ENCODE assay signal across 1 cellular context in the genomic region with DNA sequence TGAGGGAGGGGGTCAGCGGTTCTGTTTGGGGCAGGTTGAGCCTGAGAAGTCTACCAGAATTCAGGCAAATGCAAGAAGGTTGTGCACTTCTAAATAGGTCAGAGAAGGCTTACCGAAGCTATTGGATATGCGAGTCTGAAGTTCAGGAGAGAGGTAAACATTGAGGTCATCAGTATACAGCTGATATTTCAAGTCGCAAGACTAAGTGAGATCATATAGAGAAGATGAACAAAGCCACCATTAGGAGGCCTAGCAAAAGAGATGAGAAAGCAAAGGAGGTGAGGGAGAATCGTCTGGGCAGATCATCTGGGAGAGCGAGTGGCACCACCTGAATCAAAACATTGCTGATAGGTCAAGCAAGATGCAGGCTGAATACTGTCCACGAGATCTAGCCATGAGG.
TF ChIP-seq lines count a peak whose summit lies in the region.

No MANE protein-coding gene starts in this region.

TF ChIP-seq in HepG2, 621 proteins besides CTCF, POLR2A, EP300 and RAD21 (continued from another document and continues in another):
- TF ChIP-seq ZNF572 (CRISPR knock-in tag; IDR thresholded peaks at IDR 0.05) (no peak), ZBTB8A (CRISPR knock-in tag; IDR thresholded peaks at IDR 0.05; ENCODE audit: borderline replicate concordance, low read depth) (no peak), NR2F6 (IDR thresholded peaks at IDR 0.05) (peak; percentile 37; the same call in 1 of the 2 replicates), NR2F6 (CRISPR knock-in tag; IDR thresholded peaks at IDR 0.05) (no peak), SMC3 (IDR thresholded peaks at IDR 0.05; ENCODE audit: low read length) (no peak), RARA (CRISPR knock-in tag; IDR thresholded peaks at IDR 0.05) (peak; percentile 31; the same call in 1 of the 2 replicates), HDAC1 (CRISPR knock-in tag; IDR thresholded peaks at IDR 0.05) (0 out of 2 replicates have a peak, but pooled peaks have one; percentile 5), ISL2 (CRISPR knock-in tag; IDR thresholded peaks at IDR 0.05) (no peak), WIZ (CRISPR knock-in tag; IDR thresholded peaks at IDR 0.05) (no peak), MXD4 (CRISPR knock-in tag; IDR thresholded peaks at IDR 0.05) (no peak), KMT2B (CRISPR knock-in tag; IDR thresholded peaks at IDR 0.05) (no peak), CEBPG (CRISPR knock-in tag; IDR thresholded peaks at IDR 0.05) (0 out of 2 replicates have a peak, but pooled peaks have one; percentile 9), ZNF577 (CRISPR knock-in tag; IDR thresholded peaks at IDR 0.05; ENCODE audit: borderline replicate concordance, low read depth) (no peak), FOXK1 (CRISPR knock-in tag; IDR thresholded peaks at IDR 0.05; ENCODE audit: borderline replicate concordance, low read depth) (no peak), CAMTA2 (CRISPR knock-in tag; IDR thresholded peaks at IDR 0.05; ENCODE audit: borderline replicate concordance) (no peak), ZNF20 (CRISPR knock-in tag; IDR thresholded peaks at IDR 0.05) (no peak), SAP130 (CRISPR knock-in tag; IDR thresholded peaks at IDR 0.05; ENCODE audit: low read depth) (peak; percentile 26; the same call in 1 of the 2 replicates), CREB1 (IDR thresholded peaks at IDR 0.05) (0 out of 2 replicates have a peak, but pooled peaks have one; percentile 11), CREB1 (CRISPR knock-in tag; IDR thresholded peaks at IDR 0.05) (peak; percentile 37; the same call in 1 of the 2 replicates), FOXP1 (IDR thresholded peaks at IDR 0.05) (no peak), FOXP1 (CRISPR knock-in tag; IDR thresholded peaks at IDR 0.05) (peak; percentile 44; the same call in 1 of the 2 replicates), HMG20A (CRISPR knock-in tag; IDR thresholded peaks at IDR 0.05; ENCODE audit: borderline replicate concordance) (0 out of 2 replicates have a peak, but pooled peaks have one; percentile 10), FOXA3 (CRISPR knock-in tag; IDR thresholded peaks at IDR 0.05) (peak; percentile 73), ZNF121 (CRISPR knock-in tag; IDR thresholded peaks at IDR 0.05) (no peak), HOXA3 (CRISPR knock-in tag; IDR thresholded peaks at IDR 0.05) (peak; percentile 65), ZNF230 (CRISPR knock-in tag; IDR thresholded peaks at IDR 0.05) (no peak), XBP1 (CRISPR knock-in tag; IDR thresholded peaks at IDR 0.05) (no peak), ZNF547 (CRISPR knock-in tag; IDR thresholded peaks at IDR 0.05) (no peak), YEATS2 (CRISPR knock-in tag; IDR thresholded peaks at IDR 0.05; ENCODE audit: borderline replicate concordance) (no peak), SOX13 (IDR thresholded peaks at IDR 0.05) (no peak), SOX13 (CRISPR knock-in tag; conservative IDR thresholded peaks at IDR 0.05 in 1 of 2, IDR thresholded peaks at IDR 0.05 in 1 of 2) (peak in 1 of 2 experiments; percentile 24; a peak in 1 of 4 replicates)
- TF ChIP-seq, protein P1, sequence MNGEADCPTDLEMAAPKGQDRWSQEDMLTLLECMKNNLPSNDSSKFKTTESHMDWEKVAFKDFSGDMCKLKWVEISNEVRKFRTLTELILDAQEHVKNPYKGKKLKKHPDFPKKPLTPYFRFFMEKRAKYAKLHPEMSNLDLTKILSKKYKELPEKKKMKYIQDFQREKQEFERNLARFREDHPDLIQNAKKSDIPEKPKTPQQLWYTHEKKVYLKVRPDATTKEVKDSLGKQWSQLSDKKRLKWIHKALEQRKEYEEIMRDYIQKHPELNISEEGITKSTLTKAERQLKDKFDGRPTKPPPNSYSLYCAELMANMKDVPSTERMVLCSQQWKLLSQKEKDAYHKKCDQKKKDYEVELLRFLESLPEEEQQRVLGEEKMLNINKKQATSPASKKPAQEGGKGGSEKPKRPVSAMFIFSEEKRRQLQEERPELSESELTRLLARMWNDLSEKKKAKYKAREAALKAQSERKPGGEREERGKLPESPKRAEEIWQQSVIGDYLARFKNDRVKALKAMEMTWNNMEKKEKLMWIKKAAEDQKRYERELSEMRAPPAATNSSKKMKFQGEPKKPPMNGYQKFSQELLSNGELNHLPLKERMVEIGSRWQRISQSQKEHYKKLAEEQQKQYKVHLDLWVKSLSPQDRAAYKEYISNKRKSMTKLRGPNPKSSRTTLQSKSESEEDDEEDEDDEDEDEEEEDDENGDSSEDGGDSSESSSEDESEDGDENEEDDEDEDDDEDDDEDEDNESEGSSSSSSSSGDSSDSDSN (CRISPR knock-in tag; IDR thresholded peaks at IDR 0.05), result no peak
- TF ChIP-seq, protein P2, sequence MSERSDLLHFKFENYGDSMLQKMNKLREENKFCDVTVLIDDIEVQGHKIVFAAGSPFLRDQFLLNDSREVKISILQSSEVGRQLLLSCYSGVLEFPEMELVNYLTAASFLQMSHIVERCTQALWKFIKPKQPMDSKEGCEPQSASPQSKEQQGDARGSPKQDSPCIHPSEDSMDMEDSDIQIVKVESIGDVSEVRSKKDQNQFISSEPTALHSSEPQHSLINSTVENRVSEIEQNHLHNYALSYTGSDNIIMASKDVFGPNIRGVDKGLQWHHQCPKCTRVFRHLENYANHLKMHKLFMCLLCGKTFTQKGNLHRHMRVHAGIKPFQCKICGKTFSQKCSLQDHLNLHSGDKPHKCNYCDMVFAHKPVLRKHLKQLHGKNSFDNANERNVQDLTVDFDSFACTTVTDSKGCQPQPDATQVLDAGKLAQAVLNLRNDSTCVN (CRISPR knock-in tag; IDR thresholded peaks at IDR 0.05; ENCODE audit: borderline replicate concordance), result no peak
- TF ChIP-seq, protein P3, sequence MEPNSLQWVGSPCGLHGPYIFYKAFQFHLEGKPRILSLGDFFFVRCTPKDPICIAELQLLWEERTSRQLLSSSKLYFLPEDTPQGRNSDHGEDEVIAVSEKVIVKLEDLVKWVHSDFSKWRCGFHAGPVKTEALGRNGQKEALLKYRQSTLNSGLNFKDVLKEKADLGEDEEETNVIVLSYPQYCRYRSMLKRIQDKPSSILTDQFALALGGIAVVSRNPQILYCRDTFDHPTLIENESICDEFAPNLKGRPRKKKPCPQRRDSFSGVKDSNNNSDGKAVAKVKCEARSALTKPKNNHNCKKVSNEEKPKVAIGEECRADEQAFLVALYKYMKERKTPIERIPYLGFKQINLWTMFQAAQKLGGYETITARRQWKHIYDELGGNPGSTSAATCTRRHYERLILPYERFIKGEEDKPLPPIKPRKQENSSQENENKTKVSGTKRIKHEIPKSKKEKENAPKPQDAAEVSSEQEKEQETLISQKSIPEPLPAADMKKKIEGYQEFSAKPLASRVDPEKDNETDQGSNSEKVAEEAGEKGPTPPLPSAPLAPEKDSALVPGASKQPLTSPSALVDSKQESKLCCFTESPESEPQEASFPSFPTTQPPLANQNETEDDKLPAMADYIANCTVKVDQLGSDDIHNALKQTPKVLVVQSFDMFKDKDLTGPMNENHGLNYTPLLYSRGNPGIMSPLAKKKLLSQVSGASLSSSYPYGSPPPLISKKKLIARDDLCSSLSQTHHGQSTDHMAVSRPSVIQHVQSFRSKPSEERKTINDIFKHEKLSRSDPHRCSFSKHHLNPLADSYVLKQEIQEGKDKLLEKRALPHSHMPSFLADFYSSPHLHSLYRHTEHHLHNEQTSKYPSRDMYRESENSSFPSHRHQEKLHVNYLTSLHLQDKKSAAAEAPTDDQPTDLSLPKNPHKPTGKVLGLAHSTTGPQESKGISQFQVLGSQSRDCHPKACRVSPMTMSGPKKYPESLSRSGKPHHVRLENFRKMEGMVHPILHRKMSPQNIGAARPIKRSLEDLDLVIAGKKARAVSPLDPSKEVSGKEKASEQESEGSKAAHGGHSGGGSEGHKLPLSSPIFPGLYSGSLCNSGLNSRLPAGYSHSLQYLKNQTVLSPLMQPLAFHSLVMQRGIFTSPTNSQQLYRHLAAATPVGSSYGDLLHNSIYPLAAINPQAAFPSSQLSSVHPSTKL (CRISPR knock-in tag; IDR thresholded peaks at IDR 0.05), result peak; percentile 66
- TF ChIP-seq, protein P4, sequence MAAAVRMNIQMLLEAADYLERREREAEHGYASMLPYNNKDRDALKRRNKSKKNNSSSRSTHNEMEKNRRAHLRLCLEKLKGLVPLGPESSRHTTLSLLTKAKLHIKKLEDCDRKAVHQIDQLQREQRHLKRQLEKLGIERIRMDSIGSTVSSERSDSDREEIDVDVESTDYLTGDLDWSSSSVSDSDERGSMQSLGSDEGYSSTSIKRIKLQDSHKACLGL (CRISPR knock-in tag; IDR thresholded peaks at IDR 0.05), result no peak
- TF ChIP-seq, protein P5, sequence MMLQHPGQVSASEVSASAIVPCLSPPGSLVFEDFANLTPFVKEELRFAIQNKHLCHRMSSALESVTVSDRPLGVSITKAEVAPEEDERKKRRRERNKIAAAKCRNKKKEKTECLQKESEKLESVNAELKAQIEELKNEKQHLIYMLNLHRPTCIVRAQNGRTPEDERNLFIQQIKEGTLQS (CRISPR knock-in tag; IDR thresholded peaks at IDR 0.05), result peak; percentile 21; the same call in 1 of the 2 replicates
- TF ChIP-seq, protein P6, sequence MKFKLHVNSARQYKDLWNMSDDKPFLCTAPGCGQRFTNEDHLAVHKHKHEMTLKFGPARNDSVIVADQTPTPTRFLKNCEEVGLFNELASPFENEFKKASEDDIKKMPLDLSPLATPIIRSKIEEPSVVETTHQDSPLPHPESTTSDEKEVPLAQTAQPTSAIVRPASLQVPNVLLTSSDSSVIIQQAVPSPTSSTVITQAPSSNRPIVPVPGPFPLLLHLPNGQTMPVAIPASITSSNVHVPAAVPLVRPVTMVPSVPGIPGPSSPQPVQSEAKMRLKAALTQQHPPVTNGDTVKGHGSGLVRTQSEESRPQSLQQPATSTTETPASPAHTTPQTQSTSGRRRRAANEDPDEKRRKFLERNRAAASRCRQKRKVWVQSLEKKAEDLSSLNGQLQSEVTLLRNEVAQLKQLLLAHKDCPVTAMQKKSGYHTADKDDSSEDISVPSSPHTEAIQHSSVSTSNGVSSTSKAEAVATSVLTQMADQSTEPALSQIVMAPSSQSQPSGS (CRISPR knock-in tag; IDR thresholded peaks at IDR 0.05), result peak; percentile 69; the same call in 1 of the 2 replicates
- TF ChIP-seq, protein P7, sequence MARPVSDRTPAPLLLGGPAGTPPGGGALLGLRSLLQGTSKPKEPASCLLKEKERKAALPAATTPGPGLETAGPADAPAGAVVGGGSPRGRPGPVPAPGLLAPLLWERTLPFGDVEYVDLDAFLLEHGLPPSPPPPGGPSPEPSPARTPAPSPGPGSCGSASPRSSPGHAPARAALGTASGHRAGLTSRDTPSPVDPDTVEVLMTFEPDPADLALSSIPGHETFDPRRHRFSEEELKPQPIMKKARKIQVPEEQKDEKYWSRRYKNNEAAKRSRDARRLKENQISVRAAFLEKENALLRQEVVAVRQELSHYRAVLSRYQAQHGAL (CRISPR knock-in tag; IDR thresholded peaks at IDR 0.05; ENCODE audit: not compliant biosample characterization), result no peak
- TF ChIP-seq, protein P8, sequence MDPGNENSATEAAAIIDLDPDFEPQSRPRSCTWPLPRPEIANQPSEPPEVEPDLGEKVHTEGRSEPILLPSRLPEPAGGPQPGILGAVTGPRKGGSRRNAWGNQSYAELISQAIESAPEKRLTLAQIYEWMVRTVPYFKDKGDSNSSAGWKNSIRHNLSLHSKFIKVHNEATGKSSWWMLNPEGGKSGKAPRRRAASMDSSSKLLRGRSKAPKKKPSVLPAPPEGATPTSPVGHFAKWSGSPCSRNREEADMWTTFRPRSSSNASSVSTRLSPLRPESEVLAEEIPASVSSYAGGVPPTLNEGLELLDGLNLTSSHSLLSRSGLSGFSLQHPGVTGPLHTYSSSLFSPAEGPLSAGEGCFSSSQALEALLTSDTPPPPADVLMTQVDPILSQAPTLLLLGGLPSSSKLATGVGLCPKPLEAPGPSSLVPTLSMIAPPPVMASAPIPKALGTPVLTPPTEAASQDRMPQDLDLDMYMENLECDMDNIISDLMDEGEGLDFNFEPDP (CRISPR knock-in tag; conservative IDR thresholded peaks at IDR 0.05), result no peak
- TF ChIP-seq, protein P9, sequence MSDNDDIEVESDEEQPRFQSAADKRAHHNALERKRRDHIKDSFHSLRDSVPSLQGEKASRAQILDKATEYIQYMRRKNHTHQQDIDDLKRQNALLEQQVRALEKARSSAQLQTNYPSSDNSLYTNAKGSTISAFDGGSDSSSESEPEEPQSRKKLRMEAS (IDR thresholded peaks at IDR 0.05), result no peak
- TF ChIP-seq, protein P10, sequence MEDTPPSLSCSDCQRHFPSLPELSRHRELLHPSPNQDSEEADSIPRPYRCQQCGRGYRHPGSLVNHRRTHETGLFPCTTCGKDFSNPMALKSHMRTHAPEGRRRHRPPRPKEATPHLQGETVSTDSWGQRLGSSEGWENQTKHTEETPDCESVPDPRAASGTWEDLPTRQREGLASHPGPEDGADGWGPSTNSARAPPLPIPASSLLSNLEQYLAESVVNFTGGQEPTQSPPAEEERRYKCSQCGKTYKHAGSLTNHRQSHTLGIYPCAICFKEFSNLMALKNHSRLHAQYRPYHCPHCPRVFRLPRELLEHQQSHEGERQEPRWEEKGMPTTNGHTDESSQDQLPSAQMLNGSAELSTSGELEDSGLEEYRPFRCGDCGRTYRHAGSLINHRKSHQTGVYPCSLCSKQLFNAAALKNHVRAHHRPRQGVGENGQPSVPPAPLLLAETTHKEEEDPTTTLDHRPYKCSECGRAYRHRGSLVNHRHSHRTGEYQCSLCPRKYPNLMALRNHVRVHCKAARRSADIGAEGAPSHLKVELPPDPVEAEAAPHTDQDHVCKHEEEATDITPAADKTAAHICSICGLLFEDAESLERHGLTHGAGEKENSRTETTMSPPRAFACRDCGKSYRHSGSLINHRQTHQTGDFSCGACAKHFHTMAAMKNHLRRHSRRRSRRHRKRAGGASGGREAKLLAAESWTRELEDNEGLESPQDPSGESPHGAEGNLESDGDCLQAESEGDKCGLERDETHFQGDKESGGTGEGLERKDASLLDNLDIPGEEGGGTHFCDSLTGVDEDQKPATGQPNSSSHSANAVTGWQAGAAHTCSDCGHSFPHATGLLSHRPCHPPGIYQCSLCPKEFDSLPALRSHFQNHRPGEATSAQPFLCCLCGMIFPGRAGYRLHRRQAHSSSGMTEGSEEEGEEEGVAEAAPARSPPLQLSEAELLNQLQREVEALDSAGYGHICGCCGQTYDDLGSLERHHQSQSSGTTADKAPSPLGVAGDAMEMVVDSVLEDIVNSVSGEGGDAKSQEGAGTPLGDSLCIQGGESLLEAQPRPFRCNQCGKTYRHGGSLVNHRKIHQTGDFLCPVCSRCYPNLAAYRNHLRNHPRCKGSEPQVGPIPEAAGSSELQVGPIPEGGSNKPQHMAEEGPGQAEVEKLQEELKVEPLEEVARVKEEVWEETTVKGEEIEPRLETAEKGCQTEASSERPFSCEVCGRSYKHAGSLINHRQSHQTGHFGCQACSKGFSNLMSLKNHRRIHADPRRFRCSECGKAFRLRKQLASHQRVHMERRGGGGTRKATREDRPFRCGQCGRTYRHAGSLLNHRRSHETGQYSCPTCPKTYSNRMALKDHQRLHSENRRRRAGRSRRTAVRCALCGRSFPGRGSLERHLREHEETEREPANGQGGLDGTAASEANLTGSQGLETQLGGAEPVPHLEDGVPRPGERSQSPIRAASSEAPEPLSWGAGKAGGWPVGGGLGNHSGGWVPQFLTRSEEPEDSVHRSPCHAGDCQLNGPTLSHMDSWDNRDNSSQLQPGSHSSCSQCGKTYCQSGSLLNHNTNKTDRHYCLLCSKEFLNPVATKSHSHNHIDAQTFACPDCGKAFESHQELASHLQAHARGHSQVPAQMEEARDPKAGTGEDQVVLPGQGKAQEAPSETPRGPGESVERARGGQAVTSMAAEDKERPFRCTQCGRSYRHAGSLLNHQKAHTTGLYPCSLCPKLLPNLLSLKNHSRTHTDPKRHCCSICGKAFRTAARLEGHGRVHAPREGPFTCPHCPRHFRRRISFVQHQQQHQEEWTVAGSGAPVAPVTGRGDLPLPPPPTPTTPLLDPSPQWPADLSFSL (CRISPR knock-in tag; IDR thresholded peaks at IDR 0.05), result no peak
